In genomic region chr1:32650752-32651460, GRCh38 we compare ENCODE assay signal across 8 cellular contexts. TPM values are rescaled to one million over a fixed set of nuclear protein-coding genes. Genes with fewer than 3 reads are reported as not detected.
A peak's percentile ranks its signal among the peaks of the same experiment; 100 is the strongest.
DNase-seq lines count a peak whose midpoint lies in the region; ATAC-seq and TF ChIP-seq lines count a peak whose summit lies in the region.

RBBP4 (plus strand) TSS chr1:32651208; CDS start chr1:32651307, 99 bp downstream.

- H3K36me3 ChIP-seq in right atrium auricular region (peaks cover 23% of the 10 kb centered on the region), uterus (no peaks in the 10 kb centered on the region)

- peak within 1 kb of the TSS; percentile 100 for H3K27ac ChIP-seq in angular gyrus (ENCODE audit: low read depth, low read length)
- peak within 1 kb of the TSS; percentile 99 for H3K27ac ChIP-seq in right atrium auricular region
- peak within 1 kb of the TSS; percentile 100 for H3K27ac ChIP-seq in uterus

- H3K27me3 ChIP-seq in right atrium auricular region (no peaks in the 10 kb centered on the region), uterus (no peaks in the 10 kb centered on the region)

- H3K4me3 ChIP-seq in right atrium auricular region (peak within 1 kb of the TSS; percentile 84), uterus (peak within 1 kb of the TSS; percentile 48 to 95)

- ATAC-seq in GM18498 (IDR thresholded peaks at IDR 0.05; ENCODE audit: unreplicated experiment) (peak; percentile 82), HG02938 (IDR thresholded peaks at IDR 0.05; ENCODE audit: unreplicated experiment) (peak; percentile 81)

- peak; percentile 92 to 95 for DNase-seq in NCI-H187 (lab: John Stamatoyannopoulos, UW)
- DNase-seq in T-helper 2 cell = peak; percentile 96 to 99 (median 97)
- peak; percentile 98 for DNase-seq in right atrium auricular region (ENCODE audit: low spot score)
- peak; percentile 91 for DNase-seq in pulmonary artery endothelial cell (ENCODE audit: low read depth, low spot score)
- peak; percentile 97 to 98 for DNase-seq in uterus

- peak; percentile 91 to 92 for TF ChIP-seq POLR2A in uterus (IDR thresholded peaks at IDR 0.05)

- TF ChIP-seq CTCF in right atrium auricular region (IDR thresholded peaks at IDR 0.05) (no peak), uterus (IDR thresholded peaks at IDR 0.05) (peak in 3 of 4 experiments; percentile 6 to 9 (median 9))

- intact Hi-C loops in uterus (cut with DNase I; ENCODE audit: low total_unique reads) = no loop called here

- H3K9me3 ChIP-seq in right atrium auricular region (no peaks in the 10 kb centered on the region), uterus (no peaks in the 10 kb centered on the region)

- H3K4me1 ChIP-seq in right atrium auricular region (peaks cover 0 to 38% of the 10 kb centered on the region in 2 donors), uterus (peaks cover 11 to 17% of the 10 kb centered on the region in 2 donors)

RNA-seq across cellular contexts. Expression of gene RBBP4, which starts in this region (rescaled TPM):
- total RNA-seq in right atrium auricular region (10 to 100 TPM; 62.5 to 65.7 TPM), pulmonary artery endothelial cell (176 and 228 TPM in 2 replicates), uterus (100 to 1,000 TPM in 3 of 4 donors, 10 to 100 TPM in 1; 76.1 to 258 (median 193) TPM)

Comparison
In these comparisons a context has a peak if more than half of its experiments do, and no peak if none do; other contexts are left out.
1. Peak in every context shown above with its lines: DNase-seq, ATAC-seq, H3K4me3 ChIP-seq and H3K27ac ChIP-seq.
2. CTCF ChIP-seq: peak in uterus (3 of 4); none in right atrium auricular region (0 of 2).